In the genomic region with DNA sequence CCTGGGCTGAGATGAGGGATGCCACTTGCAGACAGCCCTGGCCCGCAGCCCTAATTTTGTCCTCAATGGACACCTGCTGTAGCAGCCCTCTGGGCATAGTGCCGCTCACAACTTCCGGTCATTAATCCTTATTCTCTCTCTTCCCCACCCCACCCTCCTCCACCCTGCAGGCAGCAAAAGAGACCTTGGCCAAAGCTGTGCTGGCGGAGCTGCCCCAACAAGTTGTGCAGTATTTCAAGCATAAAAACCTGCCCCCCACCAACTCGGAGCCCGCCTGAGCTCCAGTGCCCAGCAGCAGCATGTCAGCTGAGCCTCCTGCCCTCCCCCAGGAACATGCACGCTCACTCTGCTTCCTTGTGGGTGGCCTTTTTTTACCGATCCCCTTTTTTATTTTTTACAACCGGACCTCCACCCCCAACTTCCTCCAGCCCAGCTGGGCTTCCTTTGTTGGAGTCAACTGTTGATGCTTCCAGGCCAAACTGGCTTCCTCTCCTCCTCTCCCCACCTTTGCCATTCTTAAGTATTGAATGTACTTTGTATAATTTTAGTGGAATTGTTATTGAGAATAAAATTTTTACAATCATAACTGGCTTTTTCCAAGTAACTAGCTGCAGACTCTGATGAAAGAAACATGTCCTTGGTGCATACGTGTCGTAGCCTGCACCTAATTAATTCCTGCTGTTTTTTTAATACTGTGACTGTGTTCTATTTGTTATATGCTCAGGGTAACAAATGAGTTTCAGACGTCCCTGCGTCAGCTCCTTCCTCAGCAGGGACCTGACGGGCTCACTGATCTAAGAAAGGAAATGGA, we compare ENCODE assay signal across 9 cellular contexts. TPM values are rescaled to one million over a fixed set of nuclear protein-coding genes. Genes with fewer than 3 reads are reported as not detected.
A peak's percentile ranks its signal among the peaks of the same experiment; 100 is the strongest.
DNase-seq lines count a peak whose midpoint lies in the region; ATAC-seq and TF ChIP-seq lines count a peak whose summit lies in the region.
"Had no signal": no experiment of that assay in that cellular context is flagged by ENCODE, and none has a peak within 500 bp of the region (broad histone marks: within the 10 kb centered on the region; RNA-seq: fewer than 3 reads in every experiment).

No MANE protein-coding gene starts in this region.

- peak overlapping the region; percentile 30 for H3K4me2 ChIP-seq in GM23248 (ENCODE audit: unreplicated experiment)

- H3K36me3 Mint-ChIP-seq in activated CD4-positive, alpha-beta T cell treated with anti-CD3 and anti-CD28 coated beads, Interleukin-2, amount 10 ng/mL, durations not matched to agents 24 days and 14 days (ENCODE audit: low read depth): peaks cover 10% of the 10 kb centered on the region

- in situ Hi-C loops in GM23248 (cut with MboI): no loop called here

- no peak overlapping the region for H3K4me3 Mint-ChIP-seq in activated CD4-positive, alpha-beta T cell treated with anti-CD3 and anti-CD28 coated beads, Interleukin-2, amount 10 ng/mL, durations not matched to agents 24 days and 14 days

- H3K4me1 ChIP-seq in GM23248 (ENCODE audit: insufficient read depth) (peaks cover 13% of the 10 kb centered on the region), left ventricle myocardium inferior (peaks cover 97% of the 10 kb centered on the region), sigmoid colon (peaks cover 0 to 21% (median 16%) of the 10 kb centered on the region in 4 donors)

- H3K36me3 ChIP-seq in GM23248 (ENCODE audit: low read depth) (no peaks in the 10 kb centered on the region), left ventricle myocardium inferior (peaks cover 8% of the 10 kb centered on the region), sigmoid colon (peaks cover 0 to 10% (median 0%) of the 10 kb centered on the region in 4 donors)

- H3K27ac Mint-ChIP-seq in activated CD4-positive, alpha-beta T cell treated with anti-CD3 and anti-CD28 coated beads, Interleukin-2, amount 10 ng/mL, durations not matched to agents 24 days and 14 days: no peak overlapping the region

- H3K27me3 ChIP-seq in GM23248 (replicated peaks; ENCODE audit: insufficient read depth) (no peaks in the 10 kb centered on the region), left ventricle myocardium inferior (ENCODE audit: low read depth) (no peaks in the 10 kb centered on the region), sigmoid colon (no peaks in the 10 kb centered on the region)

- TF ChIP-seq POLR2A in sigmoid colon (IDR thresholded peaks at IDR 0.05): no peak

- no peaks in the 10 kb centered on the region for H3K79me2 ChIP-seq in GM23248 (ENCODE audit: insufficient read depth)

- peak overlapping the region; percentile 14; the same call in 1 of the 2 replicates for H3K4me3 ChIP-seq in GM23248
- H3K4me3 ChIP-seq in left ventricle myocardium inferior: no peak overlapping the region
- H3K4me3 ChIP-seq in sigmoid colon: no peak overlapping the region

- 7% methylated on average over 13 to 14 of the region's 14 CpGs for WGBS in GM23248 (ENCODE audit: low coverage in 1 of 2, low lambda C conversion rate in 2 of 2, missing lambda C conversion rate in 2 of 2), 2 experiments
- 43 to 74% methylated on average over 14 of the region's 14 CpGs for WGBS in sigmoid colon, 2 donors

- peaks cover 14% of the 10 kb centered on the region for H3F3A ChIP-seq in GM23248 (ENCODE audit: insufficient read depth)

- peak overlapping the region; percentile 17; the same call in 1 of the 2 replicates for H2AFZ ChIP-seq in GM23248

- peak; percentile 75 for DNase-seq in GM23248
- DNase-seq in UCSD-AML1 (lab: John Stamatoyannopoulos, UW; ENCODE audit: unreplicated experiment): peak; percentile 73
- DNase-seq in left ventricle myocardium inferior: no peak
- DNase-seq in sigmoid colon: peak; percentile 66
- no peak for DNase-seq in activated T-cell treated with anti-CD3 and anti-CD28 coated beads, Interleukin-2, amount 50 U/mL, for 1 hour
- no peak for DNase-seq in cortex of kidney (lab: John Stamatoyannopoulos, UW)
- no peak for DNase-seq in activated CD4-positive, alpha-beta T cell treated with anti-CD3 and anti-CD28 coated beads, Interleukin-2, amount 10 ng/mL, durations not matched to agents 24 days and 14 days
- DNase-seq: trophoblast cell had no signal

- TF ChIP-seq CTCF in left ventricle myocardium inferior (IDR thresholded peaks at IDR 0.05; ENCODE audit: borderline replicate concordance) (no peak), sigmoid colon (IDR thresholded peaks at IDR 0.05) (no peak)

- H3K9me3 Mint-ChIP-seq in activated CD4-positive, alpha-beta T cell treated with anti-CD3 and anti-CD28 coated beads, Interleukin-2, amount 10 ng/mL, durations not matched to agents 24 days and 14 days: no peaks in the 10 kb centered on the region

- H3K27ac ChIP-seq in GM23248: peak overlapping the region; percentile 75
- peak overlapping the region; percentile 81 for H3K27ac ChIP-seq in left ventricle myocardium inferior (replicated peaks)
- H3K27ac ChIP-seq in sigmoid colon: peak overlapping the region; percentile 5 to 44 (median 21)

- intact Hi-C loops in left ventricle myocardium inferior (cut with micrococcal nuclease): no loop called here
- intact Hi-C loops in sigmoid colon (cut with DNase I): no loop called here
- intact Hi-C loops in activated CD4-positive, alpha-beta T cell treated with anti-CD3 and anti-CD28 coated beads, Interleukin-2, amount 10 ng/mL, durations not matched to agents 24 days and 14 days (cut with micrococcal nuclease): no loop called here

- ATAC-seq in GM19351 (IDR thresholded peaks at IDR 0.05; ENCODE audit: unreplicated experiment): no peak

- peaks cover 15% of the 10 kb centered on the region for H3K4me1 Mint-ChIP-seq in activated CD4-positive, alpha-beta T cell treated with anti-CD3 and anti-CD28 coated beads, Interleukin-2, amount 10 ng/mL, durations not matched to agents 24 days and 14 days

- H3K9ac ChIP-seq in GM23248: peak overlapping the region; percentile 47

- no peaks in the 10 kb centered on the region for H3K9me2 ChIP-seq in GM23248 (ENCODE audit: insufficient read depth)

- no peaks in the 10 kb centered on the region for H3K27me3 Mint-ChIP-seq in activated CD4-positive, alpha-beta T cell treated with anti-CD3 and anti-CD28 coated beads, Interleukin-2, amount 10 ng/mL, durations not matched to agents 24 days and 14 days

- TF ChIP-seq EP300 in sigmoid colon (IDR thresholded peaks at IDR 0.05): no peak

- H3K9me3 ChIP-seq in GM23248 (ENCODE audit: low read depth): no peaks in the 10 kb centered on the region
- no peaks in the 10 kb centered on the region for H3K9me3 ChIP-seq in left ventricle myocardium inferior (replicated peaks)
- no peaks in the 10 kb centered on the region for H3K9me3 ChIP-seq in sigmoid colon

- no peaks in the 10 kb centered on the region for H4K20me1 ChIP-seq in GM23248 (ENCODE audit: insufficient read depth)

RNA-seq across cellular contexts. Expression of gene PSME3IP1, which starts 38.3 kb away (rescaled TPM):
- 39.7 and 42.2 TPM in 2 replicates for total RNA-seq in GM23248 (2014; rRNA removed; shearing (Covaris generic))
- polyA plus RNA-seq in GM23248 (2016; fragmentation: Nextera tagmentation; extraction: Ambion mirVana): 58.9 and 67.7 TPM in 2 replicates
- total RNA-seq in left ventricle myocardium inferior: 56.3 TPM
- total RNA-seq in sigmoid colon: 10 to 100 TPM; 60.1 to 81.3 (median 76.9) TPM
- polyA plus RNA-seq in sigmoid colon: 10 to 100 TPM; 70.5 to 75.4 (median 73.9) TPM
- 126 and 130 TPM in 2 replicates for total RNA-seq in activated CD4-positive, alpha-beta T cell treated with anti-CD3 and anti-CD28 coated beads, Interleukin-2, amount 10 ng/mL, durations not matched to agents 24 days and 14 days

RNA-seq across cellular contexts. Expression of gene RSPRY1, which starts 38.5 kb away (rescaled TPM):
- total RNA-seq in GM23248 (2014; rRNA removed; shearing (Covaris generic)): 34.7 and 42.7 TPM in 2 replicates
- polyA plus RNA-seq in GM23248 (2016; fragmentation: Nextera tagmentation; extraction: Ambion mirVana): 39.1 and 43.9 TPM in 2 replicates
- 14.0 TPM for total RNA-seq in left ventricle myocardium inferior
- total RNA-seq in sigmoid colon: 10 to 100 TPM; 30.6 to 42.7 (median 34.1) TPM
- polyA plus RNA-seq in sigmoid colon: 10 to 100 TPM; 12.6 to 17.8 (median 16.6) TPM
- 33.0 and 36.6 TPM in 2 replicates for total RNA-seq in activated CD4-positive, alpha-beta T cell treated with anti-CD3 and anti-CD28 coated beads, Interleukin-2, amount 10 ng/mL, durations not matched to agents 24 days and 14 days

RNA-seq across cellular contexts. Expression of gene CPNE2, which starts 55.2 kb away (rescaled TPM):
- 7.3 and 13.9 TPM in 2 replicates for total RNA-seq in GM23248 (2014; rRNA removed; shearing (Covaris generic))
- polyA plus RNA-seq in GM23248 (2016; fragmentation: Nextera tagmentation; extraction: Ambion mirVana) (9.0 and 11.6 TPM in 2 replicates), sigmoid colon (10 to 100 TPM; 60.7 to 75.1 (median 66.6) TPM)
- total RNA-seq in left ventricle myocardium inferior (13.7 TPM), sigmoid colon (10 to 100 TPM; 22.9 to 59.9 (median 25.4) TPM)
- 6.3 and 6.4 TPM in 2 replicates for total RNA-seq in activated CD4-positive, alpha-beta T cell treated with anti-CD3 and anti-CD28 coated beads, Interleukin-2, amount 10 ng/mL, durations not matched to agents 24 days and 14 days

Comparison
In these comparisons a context has a peak if more than half of its experiments do, and no peak if none do; other contexts are left out.
1. DNase-seq: peak in GM23248 (single experiment), UCSD-AML1 (single experiment) and sigmoid colon (single experiment); none in left ventricle myocardium inferior (single experiment), activated T-cell treated with anti-CD3 and anti-CD28 coated beads, Interleukin-2, amount 50 U/mL, for 1 hour (single experiment), cortex of kidney (single experiment) and activated CD4-positive, alpha-beta T cell treated with anti-CD3 and anti-CD28 coated beads, Interleukin-2, amount 10 ng/mL, durations not matched to agents 24 days and 14 days (single experiment).
2. H3K27ac ChIP-seq: peak in every context shown above with its lines; median percentile 81 in left ventricle myocardium inferior; 75 in GM23248; 21 in sigmoid colon.